Comparison of ENCODE assay signal across 8 cellular contexts in genomic region chr3:15797600-15798303, GRCh38. TPM values are rescaled to one million over a fixed set of nuclear protein-coding genes. Genes with fewer than 3 reads are reported as not detected.
DNase-seq lines count a peak whose midpoint lies in the region; ATAC-seq and TF ChIP-seq lines count a peak whose summit lies in the region.

ANKRD28 (minus strand) TSS chr3:15797979; CDS start chr3:15796521, 1,458 bp downstream.

- H3K27me3 ChIP-seq in heart right ventricle (no peaks in the 10 kb centered on the region), parathyroid adenoma (ENCODE audit: control insufficient read depth, insufficient read depth, low read length) (no peaks in the 10 kb centered on the region)

- H3K9me3 ChIP-seq in heart right ventricle, result no peaks in the 10 kb centered on the region
- H3K9me3 ChIP-seq in parathyroid adenoma (ENCODE audit: control insufficient read depth, low read length), result no peaks in the 10 kb centered on the region

- H2AFZ ChIP-seq in parathyroid adenoma, result peak within 1 kb of the TSS; percentile 4

- H3K36me3 ChIP-seq in heart right ventricle (peaks cover 0 to 4% (median 0%) of the 10 kb centered on the region in 9 donors), parathyroid adenoma (ENCODE audit: control insufficient read depth, insufficient read depth, low read length) (no peaks in the 10 kb centered on the region)

- TF ChIP-seq CTCF in heart right ventricle (IDR thresholded peaks at IDR 0.05) (peak in 4 of 9 donors; percentile 18 to 33 (median 22)), parathyroid adenoma (IDR thresholded peaks at IDR 0.05) (no peak)

- H3K27ac ChIP-seq in heart right ventricle (peak within 1 kb of the TSS in 9 of 10 donors; percentile 14 to 86 (median 64)), parathyroid adenoma (peak within 1 kb of the TSS; percentile 57)

- peak; percentile 18 for DNase-seq in CMK (ENCODE audit: low read depth)
- peak; percentile 17 for DNase-seq in NCI-H69 (lab: John Stamatoyannopoulos, UW)
- peak; percentile 92 for DNase-seq in amniotic stem cell (lab: John Stamatoyannopoulos, UW)
- DNase-seq in heart right ventricle, result no peak

- no peak within 1 kb of the TSS for H3K9ac ChIP-seq in parathyroid adenoma

- WGBS in heart right ventricle, 2 donors, result 8 to 16% methylated on average over 6 of the region's 6 CpGs

- H3K79me2 ChIP-seq in parathyroid adenoma, result no peaks in the 10 kb centered on the region

- H3K4me3 ChIP-seq in heart right ventricle (peak within 1 kb of the TSS in 9 of 10 donors; percentile 2 to 48 (median 38)), parathyroid adenoma (ENCODE audit: low read depth, low read length) (peak within 1 kb of the TSS; percentile 37)

- intact Hi-C loops in heart right ventricle (cut with DNase I), result loop anchor here in 1 of 10 donors (5.0 kb wide), 1 partner anchor 165 kb away; no protein-coding TSS in a partner anchor

- peak within 1 kb of the TSS; percentile 58 for H3K4me2 ChIP-seq in parathyroid adenoma (ENCODE audit: low read length)

- ATAC-seq in GM21529 (IDR thresholded peaks at IDR 0.05; ENCODE audit: unreplicated experiment) (peak; percentile 23), heart right ventricle (peak; percentile 59 to 81 (median 76)), GM21360 (IDR thresholded peaks at IDR 0.05; ENCODE audit: unreplicated experiment) (no peak), HG03520 (IDR thresholded peaks at IDR 0.05; ENCODE audit: unreplicated experiment) (no peak)

- H3K4me1 ChIP-seq in heart right ventricle, result peaks cover 0 to 97% (median 20%) of the 10 kb centered on the region in 9 donors
- peaks cover 3% of the 10 kb centered on the region for H3K4me1 ChIP-seq in parathyroid adenoma

RNA-seq across cellular contexts. Expression of gene ANKRD28, which starts in this region (rescaled TPM):
- total RNA-seq in heart right ventricle, result 10 to 100 TPM; 21.4 to 30.8 (median 27.2) TPM
- polyA plus RNA-seq in heart right ventricle, result 1 to 10 TPM; 5.9 to 6.0 TPM

Comparison
In these comparisons a context has a peak if more than half of its experiments do, and no peak if none do; other contexts are left out.
1. DNase-seq: peak in CMK (single experiment), NCI-H69 (single experiment) and amniotic stem cell (single experiment); none in heart right ventricle (0 of 2).
2. ATAC-seq: peak in GM21529 (single experiment) and heart right ventricle (8 of 8); none in GM21360 (single experiment) and HG03520 (single experiment).